ENCODE assay signal across 12 cellular contexts in genomic region chr5:51389582-51390463, GRCh38. TPM values are rescaled to one million over a fixed set of nuclear protein-coding genes. Genes with fewer than 3 reads are reported as not detected.
DNase-seq lines count a peak whose midpoint lies in the region; ATAC-seq, FAIRE-seq and TF ChIP-seq lines count a peak whose summit lies in the region.
"Had no signal": no experiment of that assay in that cellular context is flagged by ENCODE, and none has a peak within 500 bp of the region (broad histone marks: within the 10 kb centered on the region; RNA-seq: fewer than 3 reads in every experiment).

No MANE protein-coding gene starts in this region.

- H4K20me1 ChIP-seq in keratinocyte (ENCODE audit: control insufficient read depth, extremely low read depth, insufficient read depth, low read length) (no peaks in the 10 kb centered on the region), smooth muscle cell (ENCODE audit: low read depth) (peaks cover 3% of the 10 kb centered on the region)

- no peak for TF ChIP-seq CTCF in astrocyte of the cerebellum (IDR thresholded peaks at IDR 0.05; ENCODE audit: low read depth, low read length, missing control alignments)
- TF ChIP-seq CTCF in keratinocyte (optimal IDR thresholded peaks at IDR 0.05 in 1 of 3, IDR thresholded peaks at IDR 0.05 in 1 of 3, conservative IDR thresholded peaks at IDR 0.05 in 1 of 3; ENCODE audit: extremely low read depth in 1 of 3, insufficient read depth in 2 of 3, low read length in 3 of 3) = no peak
- TF ChIP-seq CTCF in smooth muscle cell (IDR thresholded peaks at IDR 0.05; ENCODE audit: borderline replicate concordance, insufficient read depth, poor library complexity, severe bottlenecking) = no peak

- in situ Hi-C loops in astrocyte of the cerebellum (cut with HindIII; ENCODE audit: low sequenced_read_pairs) = no loop called here

- H3K36me3 ChIP-seq in HUES64 (ENCODE audit: insufficient read depth, low read length) (no peaks in the 10 kb centered on the region), keratinocyte (ENCODE audit: control insufficient read depth in 2 of 2, extremely low read depth in 1 of 2, insufficient read depth in 2 of 2, low read length in 2 of 2) (peaks cover 1 to 14% of the 10 kb centered on the region in 2 experiments), smooth muscle cell (ENCODE audit: low read depth) (no peaks in the 10 kb centered on the region)
- H3K36me3 ChIP-seq in effector memory CD4-positive, alpha-beta T cell (ENCODE audit: control insufficient read depth, insufficient read depth, low read length) = no peaks in the 10 kb centered on the region
- H3K36me3 ChIP-seq: HAP-1, left lung had no signal

- H2AFZ ChIP-seq in keratinocyte (ENCODE audit: control insufficient read depth, low read length) (no peak overlapping the region), smooth muscle cell (ENCODE audit: low read depth) (peak overlapping the region; percentile 87)

- DNase-seq in astrocyte of the cerebellum (ENCODE audit: low read depth) = no peak
- no peak for DNase-seq in keratinocyte (ENCODE audit: low read depth, low spot score)
- DNase-seq in smooth muscle cell (lab: John Stamatoyannopoulos, UW; ENCODE audit: unreplicated experiment) = no peak
- no peak for DNase-seq in effector memory CD4-positive, alpha-beta T cell
- DNase-seq in OCI-M1 (lab: John Stamatoyannopoulos, UW) = no peak
- DNase-seq: activated gamma-delta T cell treated with Interleukin-2 at 50 U/mL for 16 hours, NCI-H1436 treated with DMSO at 0.1 percent for 48 hours had no signal

- no peak overlapping the region for H3K9ac ChIP-seq in HUES64 (ENCODE audit: low read depth, low read length)
- H3K9ac ChIP-seq in keratinocyte (ENCODE audit: control insufficient read depth, extremely low read depth, insufficient read depth, low read length) = no peak overlapping the region
- peak overlapping the region; percentile 27 for H3K9ac ChIP-seq in smooth muscle cell (ENCODE audit: low read depth)

- no peak overlapping the region for H3K27ac ChIP-seq in HUES64 (ENCODE audit: low read depth, low read length)
- no peak overlapping the region for H3K27ac ChIP-seq in keratinocyte (ENCODE audit: control insufficient read depth, insufficient read depth, low read length)
- H3K27ac ChIP-seq in smooth muscle cell (ENCODE audit: low read depth) = no peak overlapping the region
- H3K27ac ChIP-seq in effector memory CD4-positive, alpha-beta T cell (ENCODE audit: insufficient read depth, low read length, poor library complexity, severe bottlenecking) = no peak overlapping the region
- H3K27ac ChIP-seq: left lung, VCaP had no signal

- FAIRE-seq in keratinocyte (lab: Jason Lieb, UNC) = no peak

- H3K4me2 ChIP-seq in keratinocyte (ENCODE audit: control insufficient read depth, extremely low read depth, insufficient read depth, low read depth, low read length) (peak overlapping the region; percentile 38), smooth muscle cell (peak overlapping the region; percentile 90)

- H3K4me3 ChIP-seq in HUES64 (ENCODE audit: low read length) (peak overlapping the region; percentile 49), astrocyte of the cerebellum (ENCODE audit: low read depth, low read length) (peak overlapping the region; percentile 15), keratinocyte (ENCODE audit: control insufficient read depth in 2 of 3, extremely low read depth in 1 of 3, insufficient read depth in 2 of 3, low read depth in 1 of 3, low read length in 3 of 3) (no peak overlapping the region), smooth muscle cell (peak overlapping the region; percentile 75)
- no peak overlapping the region for H3K4me3 ChIP-seq in effector memory CD4-positive, alpha-beta T cell (ENCODE audit: insufficient read depth, low read depth, low read length, poor library complexity, severe bottlenecking)
- H3K4me3 ChIP-seq: HAP-1, left lung had no signal

- no peaks in the 10 kb centered on the region for H3K9me3 ChIP-seq in HUES64 (ENCODE audit: insufficient read depth, low read depth, low read length)
- H3K9me3 ChIP-seq in keratinocyte (ENCODE audit: control insufficient read depth, low read depth, low read length) = no peaks in the 10 kb centered on the region
- H3K9me3 ChIP-seq in smooth muscle cell (replicated peaks; ENCODE audit: low read depth) = no peaks in the 10 kb centered on the region
- no peaks in the 10 kb centered on the region for H3K9me3 ChIP-seq in effector memory CD4-positive, alpha-beta T cell (ENCODE audit: control insufficient read depth, low read length)
- H3K9me3 ChIP-seq: HAP-1, left lung had no signal

- no peak for ATAC-seq in HG03097 (IDR thresholded peaks at IDR 0.05; ENCODE audit: low FRiP score, unreplicated experiment)
- ATAC-seq: left lung had no signal

- dilution Hi-C loops in keratinocyte (cut with MboI; ENCODE audit: extremely low pct_ligation_motif_present, low sequenced_read_pairs) = no loop called here

- H3K27me3 ChIP-seq in HUES64 (ENCODE audit: insufficient read depth, low read length) (peaks cover 100% of the 10 kb centered on the region), keratinocyte (ENCODE audit: control insufficient read depth, extremely low read depth, insufficient read depth, low read length) (no peaks in the 10 kb centered on the region), smooth muscle cell (ENCODE audit: low read depth) (peaks cover 97% of the 10 kb centered on the region)
- H3K27me3 ChIP-seq in effector memory CD4-positive, alpha-beta T cell (replicated peaks; ENCODE audit: control insufficient read depth, insufficient read depth, low read length, poor library complexity, severe bottlenecking) = peaks cover 15% of the 10 kb centered on the region

- H3K4me1 ChIP-seq in HUES64 (ENCODE audit: insufficient read depth, low read length) = peaks cover 74% of the 10 kb centered on the region
- peaks cover 14% of the 10 kb centered on the region for H3K4me1 ChIP-seq in keratinocyte (ENCODE audit: control insufficient read depth, extremely low read depth, insufficient read depth, low read length)
- H3K4me1 ChIP-seq in smooth muscle cell (ENCODE audit: low read depth) = peaks cover 19% of the 10 kb centered on the region
- no peaks in the 10 kb centered on the region for H3K4me1 ChIP-seq in effector memory CD4-positive, alpha-beta T cell (ENCODE audit: control insufficient read depth, insufficient read depth, low read length, poor library complexity, severe bottlenecking)
- H3K4me1 ChIP-seq: left lung had no signal

- H3K79me2 ChIP-seq in keratinocyte (ENCODE audit: control insufficient read depth, insufficient read depth, low read length) (peaks cover 28% of the 10 kb centered on the region), smooth muscle cell (ENCODE audit: low read depth) (peaks cover 29% of the 10 kb centered on the region)

- under 1% methylated on average over 66 of the region's 66 CpGs for WGBS in HUES64
- 10% methylated on average over 63 of the region's 66 CpGs for WGBS in smooth muscle cell (ENCODE audit: low lambda C conversion rate)

- no peaks in the 10 kb centered on the region for H3F3A ChIP-seq in smooth muscle cell (ENCODE audit: low read depth)

- no peaks in the 10 kb centered on the region for H3K9me1 ChIP-seq in keratinocyte (ENCODE audit: control insufficient read depth, extremely low read depth, insufficient read depth, low read length)

RNA-seq across cellular contexts. Expression of gene ISL1, which starts 6.6 kb away (rescaled TPM):
- 0.90 TPM for polyA plus RNA-seq in HUES64 (2013, experiment 1 of 2)
- 0.51 TPM for polyA plus RNA-seq in HUES64 (2013, experiment 2 of 2)
- 2.4 to 4.5 TPM (median 4.4 TPM) in 3 replicates for polyA plus RNA-seq in keratinocyte
- polyA plus RNA-seq in keratinocyte (2011; ENCODE audit: low read depth) = 0.62 TPM
- polyA plus RNA-seq in keratinocyte (2011; cell fraction: cytosol; rRNA removed) = 2.3 and 2.9 TPM in 2 replicates
- 4.6 and 4.9 TPM in 2 replicates for polyA plus RNA-seq in keratinocyte (2011; cell fraction: nucleus; rRNA removed)
- 0.75 and 3.7 TPM in 2 replicates for polyA plus RNA-seq in keratinocyte (2012; ENCODE audit: low replicate concordance)
- polyA minus RNA-seq in keratinocyte = 2.5 to 7.4 TPM (median 3.5 TPM) in 3 replicates
- polyA minus RNA-seq in keratinocyte (2011; cell fraction: cytosol; rRNA and poly(A)+ RNA removed) = 4.4 TPM
- 2.0 and 3.2 TPM in 2 replicates for polyA minus RNA-seq in keratinocyte (2011; cell fraction: nucleus; rRNA and poly(A)+ RNA removed)
- 6.7 and 16.0 TPM in 2 replicates for total RNA-seq in smooth muscle cell
- 3.6 and 17.3 TPM in 2 replicates for polyA plus RNA-seq in smooth muscle cell
- total RNA-seq: left lung had no signal

Comparison
In these comparisons a context has a peak if more than half of its experiments do, and no peak if none do; other contexts are left out.
1. H3K4me3 ChIP-seq: peak in HUES64 (single experiment), astrocyte of the cerebellum (single experiment) and smooth muscle cell (single experiment); none in keratinocyte (0 of 3) and effector memory CD4-positive, alpha-beta T cell (single experiment).